13 cellular contexts compared by ENCODE assay signal in genomic region chr1:8021676-8022266, GRCh38. TPM values are rescaled to one million over a fixed set of nuclear protein-coding genes. Genes with fewer than 3 reads are reported as not detected.
DNase-seq lines count a peak whose midpoint lies in the region; ATAC-seq and TF ChIP-seq lines count a peak whose summit lies in the region.
"Had no signal": no experiment of that assay in that cellular context is flagged by ENCODE, and none has a peak within 500 bp of the region (broad histone marks: within the 10 kb centered on the region; RNA-seq: fewer than 3 reads in every experiment).

No MANE protein-coding gene starts in this region.

- in situ Hi-C loops in GM23248 (cut with MboI) = no loop called here

- H3K79me2 ChIP-seq in GM23248 (ENCODE audit: insufficient read depth) (peaks cover 91% of the 10 kb centered on the region), Karpas-422 (ENCODE audit: low read length) (no peaks in the 10 kb centered on the region)

- H3F3A ChIP-seq in GM23248 (ENCODE audit: insufficient read depth) = peaks cover 65% of the 10 kb centered on the region

- 92 to 95% methylated on average over 6 of the region's 6 CpGs for WGBS in GM23248 (ENCODE audit: low coverage in 1 of 2, low lambda C conversion rate in 2 of 2, missing lambda C conversion rate in 2 of 2), 2 experiments
- WGBS in body of pancreas, 2 donors = 56 to 64% methylated on average over 6 of the region's 6 CpGs
- 59 to 76% methylated on average over 6 of the region's 6 CpGs for WGBS in gastroesophageal sphincter (ENCODE audit: low coverage in 1 of 2), 2 donors
- WGBS in prostate gland = 71% methylated on average over 6 of the region's 6 CpGs

- no peaks in the 10 kb centered on the region for H3K27me3 ChIP-seq in GM23248 (replicated peaks; ENCODE audit: insufficient read depth)
- H3K27me3 ChIP-seq in body of pancreas = no peaks in the 10 kb centered on the region
- no peaks in the 10 kb centered on the region for H3K27me3 ChIP-seq in gastroesophageal sphincter
- no peaks in the 10 kb centered on the region for H3K27me3 ChIP-seq in prostate gland (replicated peaks; ENCODE audit: insufficient read depth)
- H3K27me3 ChIP-seq in Karpas-422 (ENCODE audit: low read length) = no peaks in the 10 kb centered on the region

- H3K36me3 ChIP-seq in GM23248 (ENCODE audit: low read depth) = no peaks in the 10 kb centered on the region
- no peaks in the 10 kb centered on the region for H3K36me3 ChIP-seq in body of pancreas (replicated peaks in 1 of 2; ENCODE audit: insufficient read depth in 1 of 2, low read depth in 2 of 2)
- H3K36me3 ChIP-seq in gastroesophageal sphincter = no peaks in the 10 kb centered on the region
- H3K36me3 ChIP-seq in prostate gland = no peaks in the 10 kb centered on the region
- H3K36me3 ChIP-seq in Karpas-422 (ENCODE audit: insufficient read depth, low read length) = no peaks in the 10 kb centered on the region

- H3K4me3 ChIP-seq in GM23248 (no peak overlapping the region), body of pancreas (peak overlapping the region in 1 of 2 donors; percentile 26), gastroesophageal sphincter (peak overlapping the region; percentile 86 to 99), prostate gland (no peak overlapping the region), Karpas-422 (ENCODE audit: low read length) (no peak overlapping the region)

- TF ChIP-seq CTCF in body of pancreas (IDR thresholded peaks at IDR 0.05) (no peak), gastroesophageal sphincter (IDR thresholded peaks at IDR 0.05) (no peak), prostate gland (IDR thresholded peaks at IDR 0.05) (no peak)

- H3K27ac ChIP-seq in GM23248 = no peak overlapping the region
- H3K27ac ChIP-seq in body of pancreas = peak overlapping the region; percentile 78 to 100 (median 99)
- H3K27ac ChIP-seq in gastroesophageal sphincter = peak overlapping the region; percentile 96 to 98 (median 97)
- H3K27ac ChIP-seq in prostate gland = peak overlapping the region; percentile 60 to 94
- H3K27ac ChIP-seq in Karpas-422 (ENCODE audit: low read length) = no peak overlapping the region

- no peaks in the 10 kb centered on the region for H3K9me3 ChIP-seq in GM23248 (ENCODE audit: low read depth)
- H3K9me3 ChIP-seq in body of pancreas = no peaks in the 10 kb centered on the region
- no peaks in the 10 kb centered on the region for H3K9me3 ChIP-seq in gastroesophageal sphincter
- H3K9me3 ChIP-seq in prostate gland = no peaks in the 10 kb centered on the region
- no peaks in the 10 kb centered on the region for H3K9me3 ChIP-seq in Karpas-422 (ENCODE audit: low read length)

- H3K9me2 ChIP-seq in GM23248 (ENCODE audit: insufficient read depth) (no peaks in the 10 kb centered on the region), Karpas-422 (replicated peaks; ENCODE audit: insufficient read depth, low read length) (no peaks in the 10 kb centered on the region)

- peak; percentile 16 to 51 (median 32) for TF ChIP-seq POLR2A in body of pancreas (IDR thresholded peaks at IDR 0.05)
- TF ChIP-seq POLR2A in gastroesophageal sphincter (IDR thresholded peaks at IDR 0.05) = peak in 1 of 2 donors; percentile 8
- no peak for TF ChIP-seq POLR2A in prostate gland (IDR thresholded peaks at IDR 0.05)

- ATAC-seq in body of pancreas (no peak), gastroesophageal sphincter (no peak), HG03342 (IDR thresholded peaks at IDR 0.05; ENCODE audit: unreplicated experiment) (no peak)
- ATAC-seq: activated CD8-positive, alpha-beta T cell treated with anti-CD3 and anti-CD28 coated beads, Interleukin-2, amount 10 ng/mL, durations not matched to agents 7 days and 5 days; right cardiac atrium had no signal

- H2AFZ ChIP-seq in GM23248 = no peak overlapping the region
- H2AFZ ChIP-seq in Karpas-422 (ENCODE audit: low read length) = no peak overlapping the region

- DNase-seq in GM23248 (no peak), body of pancreas (peak in 3 of 4 donors; percentile 29 to 59 (median 58)), prostate gland (ENCODE audit: low spot score) (no peak), GDM1 (lab: John Stamatoyannopoulos, UW) (no peak), Karpas-422 (no peak), NCI-H187 (lab: John Stamatoyannopoulos, UW) (no peak)
- DNase-seq: activated CD8-positive, alpha-beta T cell treated with anti-CD3 and anti-CD28 coated beads, Interleukin-2, amount 10 ng/mL, durations not matched to agents 7 days and 5 days; activated naive CD4-positive, alpha-beta T cell treated with anti-CD3 and anti-CD28 coated beads for 36 hours; DND-41; midbrain; right cardiac atrium had no signal

- no peak overlapping the region for H3K9ac ChIP-seq in GM23248
- no peak overlapping the region for H3K9ac ChIP-seq in Karpas-422 (ENCODE audit: low read length)

- H3K4me2 ChIP-seq in GM23248 (ENCODE audit: unreplicated experiment) = peak overlapping the region; percentile 16
- no peak overlapping the region for H3K4me2 ChIP-seq in Karpas-422 (ENCODE audit: low read depth, low read length, poor library complexity, severe bottlenecking)

- TF ChIP-seq EP300 in gastroesophageal sphincter (IDR thresholded peaks at IDR 0.05) = no peak

- H3K4me1 ChIP-seq in GM23248 (ENCODE audit: insufficient read depth) = peaks cover 69% of the 10 kb centered on the region
- H3K4me1 ChIP-seq in body of pancreas = peaks cover 71% of the 10 kb centered on the region
- peaks cover 8 to 63% (median 26%) of the 10 kb centered on the region in 3 donors for H3K4me1 ChIP-seq in gastroesophageal sphincter
- peaks cover 13% of the 10 kb centered on the region for H3K4me1 ChIP-seq in prostate gland (replicated peaks)
- H3K4me1 ChIP-seq in Karpas-422 (ENCODE audit: low read length) = no peaks in the 10 kb centered on the region

- intact Hi-C loops in body of pancreas (cut with DNase I) (no loop called here), prostate gland (cut with DNase I) (no loop called here)

- H4K20me1 ChIP-seq in GM23248 (ENCODE audit: insufficient read depth) (peaks cover 7% of the 10 kb centered on the region; the same call in 1 of the 2 replicates), Karpas-422 (ENCODE audit: insufficient read depth, low read depth, low read length) (no peaks in the 10 kb centered on the region)

RNA-seq across cellular contexts. Expression of gene ERRFI1, which starts 4.3 kb away (rescaled TPM):
- 50.8 and 55.1 TPM in 2 replicates for total RNA-seq in GM23248 (2014; rRNA removed; shearing (Covaris generic))
- 29.7 and 31.3 TPM in 2 replicates for polyA plus RNA-seq in GM23248 (2016; fragmentation: Nextera tagmentation; extraction: Ambion mirVana)
- 100 to 1,000 TPM; 127 to 273 TPM for total RNA-seq in body of pancreas
- total RNA-seq in gastroesophageal sphincter = 100 to 1,000 TPM; 344 to 570 (median 393) TPM
- total RNA-seq in prostate gland = 10 to 100 TPM; 58.1 to 60.4 TPM
- not detected in 2 replicates for total RNA-seq in Karpas-422 (2014; rRNA removed; shearing (Covaris generic); ENCODE audit: low replicate concordance)

Comparison
In these comparisons a context has a peak if more than half of its experiments do, and no peak if none do; other contexts are left out.
1. DNase-seq: peak in body of pancreas (3 of 4); none in GM23248 (single experiment), prostate gland (single experiment), GDM1 (single experiment), Karpas-422 (single experiment) and NCI-H187 (0 of 2).
2. H3K27ac ChIP-seq: peak in body of pancreas (4 of 4), gastroesophageal sphincter (4 of 4) and prostate gland (2 of 2); none in GM23248 (single experiment) and Karpas-422 (single experiment).
3. H3K4me3 ChIP-seq: peak in gastroesophageal sphincter (2 of 2); none in GM23248 (single experiment), prostate gland (0 of 2) and Karpas-422 (single experiment).
4. RNA of gene ERRFI1, which starts 4.3 kb away (total RNA-seq): 344 to 570 TPM in gastroesophageal sphincter, 127 to 273 TPM in body of pancreas, 58.1 to 60.4 TPM in prostate gland and 50.8 to 55.1 TPM in GM23248; not detected in Karpas-422; every median in the first group is over 10 times any median in the second.